Comparison of ENCODE assay signal across 23 cellular contexts in genomic region chr7:151833213-151833651, GRCh38.
"Had no signal": no experiment of that assay in that cellular context is flagged by ENCODE, and none has a peak within 500 bp of the region (broad histone marks: within the 10 kb centered on the region; RNA-seq: fewer than 3 reads in every experiment).

No MANE protein-coding gene starts in this region.

- H3K27ac ChIP-seq: heart right ventricle, stomach, suprapubic skin, transverse colon, uterus had no signal

- H3K9me3 ChIP-seq: heart right ventricle, stomach, suprapubic skin, transverse colon, uterus had no signal

- H3K4me3 Mint-ChIP-seq: activated B cell treated with CpG ODN at 0.5 μM for 24 hours; activated CD4-positive, alpha-beta T cell treated with anti-CD3 and anti-CD28 coated beads for 36 hours; activated T-cell treated with anti-CD3 and anti-CD28 coated beads, Interleukin-2, amount 50 U/mL, for 72 hours; naive thymus-derived CD8-positive, alpha-beta T cell had no signal

- H3K27me3 Mint-ChIP-seq: activated B cell treated with CpG ODN at 0.5 μM for 24 hours; activated CD4-positive, alpha-beta T cell treated with anti-CD3 and anti-CD28 coated beads for 36 hours; naive thymus-derived CD8-positive, alpha-beta T cell had no signal

- H3K4me1 ChIP-seq: uterus had no signal

- H3K36me3 ChIP-seq: heart right ventricle, transverse colon, uterus had no signal

- ATAC-seq: activated CD4-positive, alpha-beta T cell treated with anti-CD3 and anti-CD28 coated beads for 36 hours; activated T-cell treated with anti-CD3 and anti-CD28 coated beads, Interleukin-2, amount 50 U/mL, for 72 hours; left colon; naive thymus-derived CD8-positive, alpha-beta T cell; right cardiac atrium had no signal

- H3K4me3 ChIP-seq: heart right ventricle, lung, stomach, suprapubic skin, transverse colon, uterus had no signal

- H3K27me3 ChIP-seq: heart right ventricle, stomach, suprapubic skin, transverse colon, uterus had no signal

- FAIRE-seq: bronchial epithelial cell had no signal

- DNase-seq: activated B cell treated with CpG ODN at 0.5 μM for 24 hours; activated CD4-positive, alpha-beta T cell treated with anti-CD3 and anti-CD28 coated beads for 36 hours; activated CD4-positive, alpha-beta T cell treated with anti-CD3 and anti-CD28 coated beads, Interleukin-2, amount 50 U/mL, for 48 hours; activated gamma-delta T cell; activated naive CD4-positive, alpha-beta T cell treated with anti-CD3 and anti-CD28 coated beads, Interleukin-2, amount 50 U/mL, for 16 hours; activated T-cell treated with anti-CD3 and anti-CD28 coated beads, Interleukin-2, amount 50 U/mL, for 72 hours; dermis blood vessel endothelial cell; effector CD8-positive, alpha-beta T cell; erythroblast; foreskin fibroblast; heart right ventricle; islet precursor cell; left colon; naive thymus-derived CD8-positive, alpha-beta T cell; stimulated activated CD4-positive, alpha-beta T cell treated with anti-CD3 and anti-CD28 coated beads, Interleukin-4, amount 100 ng/mL, for 24 hours; stomach; T1000; transverse colon; uterus had no signal

- H3K27ac Mint-ChIP-seq: activated B cell treated with CpG ODN at 0.5 μM for 24 hours; activated CD4-positive, alpha-beta T cell treated with anti-CD3 and anti-CD28 coated beads for 36 hours; activated T-cell treated with anti-CD3 and anti-CD28 coated beads, Interleukin-2, amount 50 U/mL, for 72 hours had no signal
